In genomic region chr19:17248011-17248776, GRCh38 we compare ENCODE assay signal across 2 cellular contexts.
TF ChIP-seq lines count a peak whose summit lies in the region.

No MANE protein-coding gene starts in this region.

TF ChIP-seq in HCT116, 20 proteins besides CTCF, POLR2A, EP300 and RAD21 (continued from another document):
- no peak for TF ChIP-seq REST (IDR thresholded peaks at IDR 0.05; ENCODE audit: low read depth)
- no peak for TF ChIP-seq YY1 (IDR thresholded peaks at IDR 0.05; ENCODE audit: extremely low read depth, insufficient replicate concordance, low read depth, low read length)
- TF ChIP-seq SRF (IDR thresholded peaks at IDR 0.05; ENCODE audit: low read depth) = no peak
- no peak for TF ChIP-seq CEBPB (IDR thresholded peaks at IDR 0.05; ENCODE audit: low read depth)
- TF ChIP-seq ATF3 (IDR thresholded peaks at IDR 0.05) = no peak
- no peak for TF ChIP-seq EZH2 (IDR thresholded peaks at IDR 0.05)
- TF ChIP-seq EGR1 (IDR thresholded peaks at IDR 0.05; ENCODE audit: low read depth) = no peak
- no peak for TF ChIP-seq ZBTB33 (IDR thresholded peaks at IDR 0.05; ENCODE audit: extremely low read depth, insufficient replicate concordance, low read length)
- no peak for TF ChIP-seq MAX (IDR thresholded peaks at IDR 0.05)
- TF ChIP-seq ELF1 (IDR thresholded peaks at IDR 0.05; ENCODE audit: borderline replicate concordance, low read depth) = no peak
- TF ChIP-seq TCF7L2 (IDR thresholded peaks at IDR 0.05; ENCODE audit: borderline replicate concordance, extremely low read depth, insufficient read depth, insufficient read length) = no peak
- no peak for TF ChIP-seq ZNF274 (IDR thresholded peaks at IDR 0.05; ENCODE audit: low read depth, low read length)
- no peak for TF ChIP-seq FOSL1 (IDR thresholded peaks at IDR 0.05; ENCODE audit: low read depth)
- no peak for TF ChIP-seq SP1 (IDR thresholded peaks at IDR 0.05; ENCODE audit: low read depth)
- no peak for TF ChIP-seq EZH2phosphoT487 (IDR thresholded peaks at IDR 0.05; ENCODE audit: borderline replicate concordance)

TF ChIP-seq in SK-N-SH, 30 proteins besides CTCF, POLR2A, EP300 and RAD21 (continued from another document):
- TF ChIP-seq REST (IDR thresholded peaks at IDR 0.05; ENCODE audit: low read depth, low read length) (no peak), SMC3 (IDR thresholded peaks at IDR 0.05; ENCODE audit: low read depth, low read length) (no peak), MAX (IDR thresholded peaks at IDR 0.05; ENCODE audit: low read depth) (no peak), GABPA (IDR thresholded peaks at IDR 0.05; ENCODE audit: low read depth) (no peak), RFX5 (IDR thresholded peaks at IDR 0.05; ENCODE audit: low read length) (no peak), PBX3 (IDR thresholded peaks at IDR 0.05) (no peak), NFIC (IDR thresholded peaks at IDR 0.05; ENCODE audit: borderline replicate concordance) (no peak), NRF1 (IDR thresholded peaks at IDR 0.05; ENCODE audit: low read depth, low read length) (no peak), CHD2 (IDR thresholded peaks at IDR 0.05; ENCODE audit: low read length, partially characterized antibody) (no peak), USF2 (IDR thresholded peaks at IDR 0.05; ENCODE audit: borderline replicate concordance, low read depth, low read length) (no peak), MXI1 (IDR thresholded peaks at IDR 0.05; ENCODE audit: low read depth, low read length) (no peak), FOXM1 (IDR thresholded peaks at IDR 0.05; ENCODE audit: low read depth) (no peak)
